Comparison of ENCODE assay signal across 10 cellular contexts in the genomic region with DNA sequence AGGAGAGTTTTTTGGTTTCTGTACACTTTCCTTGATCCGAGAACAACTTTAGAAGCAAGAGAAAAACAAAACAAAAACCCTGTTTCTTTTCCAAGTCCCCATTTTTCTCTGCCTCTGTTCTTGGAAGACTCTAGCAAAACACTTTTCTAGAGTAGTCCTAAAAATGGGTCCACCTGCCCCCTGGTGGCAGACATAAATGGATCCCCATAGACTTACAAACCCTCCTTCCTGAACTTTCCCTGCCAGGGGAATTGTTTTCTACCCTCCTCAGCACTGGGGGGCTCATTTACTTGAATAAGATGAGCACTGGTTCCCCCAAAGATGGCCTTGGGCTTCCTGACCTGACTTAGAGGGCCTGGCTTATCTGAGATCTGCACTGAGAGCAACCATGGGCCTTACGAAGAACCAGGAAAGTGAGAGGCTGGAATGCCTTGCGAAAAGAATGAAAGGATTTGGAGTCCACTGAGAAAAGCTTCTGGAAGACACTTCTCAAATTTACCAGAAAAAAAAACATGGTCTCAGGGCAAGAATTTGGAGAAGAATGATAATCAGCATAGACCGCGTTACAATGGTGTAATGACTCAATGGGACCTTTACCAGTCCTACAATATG. TPM values are rescaled to one million over a fixed set of nuclear protein-coding genes. Genes with fewer than 3 reads are reported as not detected.
DNase-seq lines count a peak whose midpoint lies in the region; ATAC-seq, FAIRE-seq and TF ChIP-seq lines count a peak whose summit lies in the region.
"Had no signal": no experiment of that assay in that cellular context is flagged by ENCODE, and none has a peak within 500 bp of the region (broad histone marks: within the 10 kb centered on the region; RNA-seq: fewer than 3 reads in every experiment).

No MANE protein-coding gene starts in this region.

- no peak overlapping the region for H3K27ac Mint-ChIP-seq in activated T-cell treated with anti-CD3 and anti-CD28 coated beads, Interleukin-2, amount 50 U/mL, for 72 hours
- H3K27ac Mint-ChIP-seq: naive B cell had no signal

- no peaks in the 10 kb centered on the region for H3K9me3 Mint-ChIP-seq in activated T-cell treated with anti-CD3 and anti-CD28 coated beads, Interleukin-2, amount 50 U/mL, for 72 hours
- H3K9me3 Mint-ChIP-seq: naive B cell had no signal

- FAIRE-seq in GM19239 (lab: Jason Lieb, UNC) = no peak
- FAIRE-seq: TTC549 had no signal

- TF ChIP-seq CTCF in Panc1 (IDR thresholded peaks at IDR 0.05) (peak; percentile 53), fibroblast of the aortic adventitia (IDR thresholded peaks at IDR 0.05; ENCODE audit: insufficient read depth, low read length) (peak; percentile 32), thoracic aorta (IDR thresholded peaks at IDR 0.05) (peak; percentile 8)

- intact Hi-C loops in Panc1 (cut with micrococcal nuclease; ENCODE audit: unreplicated experiment) (no loop called here), posterior cingulate gyrus (cut with DNase I) (no loop called here)

- H3K9me3 ChIP-seq in Panc1 (ENCODE audit: control insufficient read depth, insufficient read depth, low read depth, low read length) (no peaks in the 10 kb centered on the region), thoracic aorta (no peaks in the 10 kb centered on the region)

- no peaks in the 10 kb centered on the region for H3K27me3 ChIP-seq in Panc1 (ENCODE audit: control insufficient read depth, insufficient read depth, low read length)
- no peaks in the 10 kb centered on the region for H3K27me3 ChIP-seq in thoracic aorta (replicated peaks; ENCODE audit: insufficient read depth)

- no peaks in the 10 kb centered on the region for H3K36me3 Mint-ChIP-seq in activated T-cell treated with anti-CD3 and anti-CD28 coated beads, Interleukin-2, amount 50 U/mL, for 72 hours (ENCODE audit: insufficient read depth in 2 of 2)
- H3K36me3 Mint-ChIP-seq: naive B cell had no signal

- no peaks in the 10 kb centered on the region for H3K4me1 ChIP-seq in Panc1 (ENCODE audit: control insufficient read depth, insufficient read depth, low read length)
- no peaks in the 10 kb centered on the region for H3K4me1 ChIP-seq in thoracic aorta (ENCODE audit: control insufficient read depth in 1 of 2, low read depth in 2 of 2)

- ATAC-seq in activated T-cell treated with anti-CD3 and anti-CD28 coated beads, Interleukin-2, amount 50 U/mL, for 72 hours (replicated peaks in 1 of 2) = no peak
- ATAC-seq in Panc1 = no peak
- no peak for ATAC-seq in thoracic aorta (ENCODE audit: insufficient number of reproducible peaks, low FRiP score, low read depth)

- H3K4me1 Mint-ChIP-seq in activated T-cell treated with anti-CD3 and anti-CD28 coated beads, Interleukin-2, amount 50 U/mL, for 72 hours (ENCODE audit: low read depth) = no peaks in the 10 kb centered on the region
- H3K4me1 Mint-ChIP-seq: naive B cell had no signal

- H3K36me3 ChIP-seq in Panc1 (ENCODE audit: control insufficient read depth, insufficient read depth, low read length) (no peaks in the 10 kb centered on the region), thoracic aorta (no peaks in the 10 kb centered on the region)

- no peak overlapping the region for H3K4me3 ChIP-seq in Panc1 (ENCODE audit: low read depth in 2 of 2, low read length in 2 of 2)
- H3K4me3 ChIP-seq in fibroblast of the aortic adventitia (ENCODE audit: low read depth, low read length) = no peak overlapping the region
- no peak overlapping the region for H3K4me3 ChIP-seq in thoracic aorta

- CTCF ChIA-PET in Panc1 (lab: Charles Lee) = no interaction called here

- no peak overlapping the region for H3K4me3 Mint-ChIP-seq in activated T-cell treated with anti-CD3 and anti-CD28 coated beads, Interleukin-2, amount 50 U/mL, for 72 hours

- no TSS peak for BruUV-seq in Panc1 (replicated peaks; lab: Mats Ljungman, UMichigan)

- POLR2A ChIA-PET in Panc1 (lab: Charles Lee) = no interaction called here

- peaks cover 1% of the 10 kb centered on the region for H3K27me3 Mint-ChIP-seq in activated T-cell treated with anti-CD3 and anti-CD28 coated beads, Interleukin-2, amount 50 U/mL, for 72 hours (ENCODE audit: low read depth)

- in situ Hi-C loops in Panc1 (cut with HindIII; ENCODE audit: low pct_unique_long_range_greater_than_20kb, low sequenced_read_pairs) = no loop called here

- peak; percentile 16 for DNase-seq in activated T-cell treated with anti-CD3 and anti-CD28 coated beads, Interleukin-2, amount 50 U/mL, for 72 hours
- DNase-seq in activated T-cell treated with anti-CD3 and anti-CD28 coated beads, Interleukin-2, amount 50 U/mL, for 1 hour = no peak
- DNase-seq in Panc1 (ENCODE audit: low read depth, low spot score) (no peak), fibroblast of the aortic adventitia (ENCODE audit: low read depth) (peak; percentile 24), thoracic aorta (ENCODE audit: low spot score) (no peak), GM19239 (ENCODE audit: insufficient read length, low spot score) (no peak), posterior cingulate gyrus (no peak), SIG-M5 (lab: John Stamatoyannopoulos, UW) (no peak)
- DNase-seq: naive B cell had no signal

- H3K27ac ChIP-seq in Panc1 (ENCODE audit: low read length) (no peak overlapping the region), thoracic aorta (no peak overlapping the region)

RNA-seq across cellular contexts. Expression of a gene that starts 48.0 kb away (rescaled TPM):
- total RNA-seq in activated T-cell treated with anti-CD3 and anti-CD28 coated beads, Interleukin-2, amount 50 U/mL, for 72 hours = 10 to 100 TPM; 35.9 to 44.3 TPM
- 6.1 TPM for total RNA-seq in Panc1 (2021; ENCODE audit: unreplicated experiment)
- polyA plus RNA-seq in Panc1 (2012; ENCODE audit: insufficient read length) = 2.6 TPM
- 3.4 and 5.2 TPM in 2 replicates for total RNA-seq in fibroblast of the aortic adventitia (ENCODE audit: low replicate concordance)
- total RNA-seq in thoracic aorta = 10 to 100 TPM in 1 of 2 donors, 1 to 10 TPM in 1; 4.6 to 20.4 TPM

Comparison
In these comparisons a context has a peak if more than half of its experiments do, and no peak if none do; other contexts are left out.
1. DNase-seq: peak in activated T-cell treated with anti-CD3 and anti-CD28 coated beads, Interleukin-2, amount 50 U/mL, for 72 hours (2 of 2) and fibroblast of the aortic adventitia (single experiment); none in activated T-cell treated with anti-CD3 and anti-CD28 coated beads, Interleukin-2, amount 50 U/mL, for 1 hour (single experiment), Panc1 (single experiment), thoracic aorta (single experiment), GM19239 (single experiment), posterior cingulate gyrus (0 of 10) and SIG-M5 (single experiment).
2. Peak in every context shown above with its lines, with median percentiles within 50 percentile points of each other: CTCF ChIP-seq.